Comparison of ENCODE assay signal across 8 cellular contexts in genomic region chr22:35381424-35381772, GRCh38. TPM values are rescaled to one million over a fixed set of nuclear protein-coding genes. Genes with fewer than 3 reads are reported as not detected.
DNase-seq lines count a peak whose midpoint lies in the region; ATAC-seq, FAIRE-seq and TF ChIP-seq lines count a peak whose summit lies in the region.

No MANE protein-coding gene starts in this region.

- peaks cover 25% of the 10 kb centered on the region for H3K4me1 Mint-ChIP-seq in stimulated activated naive CD8-positive, alpha-beta T cell treated with anti-CD3 and anti-CD28 coated beads, Interleukin-15, Interleukin-2, amounts not matched to agents 100 ng/mL and 50 ng/mL, for 24 hours (ENCODE audit: low read depth)

- ATAC-seq in stimulated activated naive CD8-positive, alpha-beta T cell treated with anti-CD3 and anti-CD28 coated beads, Interleukin-15, Interleukin-2, amounts not matched to agents 100 U/mL and 50 U/mL, for 24 hours = no peak
- ATAC-seq in HG02610 (IDR thresholded peaks at IDR 0.05; ENCODE audit: unreplicated experiment) = no peak

- no peak for TF ChIP-seq CTCF in choroid plexus epithelial cell (conservative IDR thresholded peaks at IDR 0.05; ENCODE audit: low read depth, low read length)

- H3K27me3 ChIP-seq in mucosa of rectum (ENCODE audit: control insufficient read depth in 2 of 2, insufficient read depth in 2 of 2, low read length in 2 of 2) = no peaks in the 10 kb centered on the region

- peak overlapping the region; percentile 81 to 87 for H3K27ac ChIP-seq in mucosa of rectum (ENCODE audit: low read depth in 2 of 2, low read length in 2 of 2)

- FAIRE-seq in frontal cortex (lab: Jason Lieb, UNC) = no peak

- H3K36me3 Mint-ChIP-seq in stimulated activated naive CD8-positive, alpha-beta T cell treated with anti-CD3 and anti-CD28 coated beads, Interleukin-15, Interleukin-2, amounts not matched to agents 100 ng/mL and 50 ng/mL, for 24 hours (ENCODE audit: low read depth) = no peaks in the 10 kb centered on the region

- peaks cover 7 to 15% of the 10 kb centered on the region in 2 donors for H3K36me3 ChIP-seq in mucosa of rectum (ENCODE audit: control insufficient read depth in 2 of 2, insufficient read depth in 2 of 2, low read length in 2 of 2)

- peak overlapping the region; percentile 58 for H3K27ac Mint-ChIP-seq in stimulated activated naive CD8-positive, alpha-beta T cell treated with anti-CD3 and anti-CD28 coated beads, Interleukin-15, Interleukin-2, amounts not matched to agents 100 ng/mL and 50 ng/mL, for 24 hours

- H3K9me3 ChIP-seq in mucosa of rectum (ENCODE audit: control insufficient read depth in 2 of 2, low read length in 2 of 2) = no peaks in the 10 kb centered on the region

- peak overlapping the region; percentile 81 for H3K4me3 ChIP-seq in choroid plexus epithelial cell (ENCODE audit: low read depth, low read length)
- peak overlapping the region; percentile 74 to 76 for H3K4me3 ChIP-seq in mucosa of rectum (ENCODE audit: low read length in 2 of 2)

- peaks cover 44 to 46% of the 10 kb centered on the region in 2 donors for H3K4me1 ChIP-seq in mucosa of rectum (ENCODE audit: control insufficient read depth in 2 of 2, insufficient read depth in 2 of 2, low read length in 2 of 2)

- DNase-seq in stimulated activated naive CD8-positive, alpha-beta T cell treated with anti-CD3 and anti-CD28 coated beads, Interleukin-15, Interleukin-2, amounts not matched to agents 100 U/mL and 50 U/mL, for 24 hours = no peak
- DNase-seq in choroid plexus epithelial cell (ENCODE audit: low read depth) (no peak), HT-29 (ENCODE audit: low spot score) (no peak), NCI-H526 (lab: John Stamatoyannopoulos, UW) (no peak), frontal cortex (ENCODE audit: low spot score in 2 of 2) (no peak)

- no peaks in the 10 kb centered on the region for H3K9me3 Mint-ChIP-seq in stimulated activated naive CD8-positive, alpha-beta T cell treated with anti-CD3 and anti-CD28 coated beads, Interleukin-15, Interleukin-2, amounts not matched to agents 100 ng/mL and 50 ng/mL, for 24 hours

- H3K9ac ChIP-seq in mucosa of rectum (ENCODE audit: low read depth in 1 of 2, low read length in 2 of 2) = peak overlapping the region; percentile 74 to 75

- peaks cover 24% of the 10 kb centered on the region for H3K27me3 Mint-ChIP-seq in stimulated activated naive CD8-positive, alpha-beta T cell treated with anti-CD3 and anti-CD28 coated beads, Interleukin-15, Interleukin-2, amounts not matched to agents 100 ng/mL and 50 ng/mL, for 24 hours

- H3K4me3 Mint-ChIP-seq in stimulated activated naive CD8-positive, alpha-beta T cell treated with anti-CD3 and anti-CD28 coated beads, Interleukin-15, Interleukin-2, amounts not matched to agents 100 ng/mL and 50 ng/mL, for 24 hours = peak overlapping the region; percentile 62

RNA-seq across cellular contexts. Expression of gene HMOX1, which starts 0.5 kb away (rescaled TPM):
- total RNA-seq in HT-29 (2014; rRNA removed; shearing (Covaris generic)) = 14.9 and 21.6 TPM in 2 replicates
- 2.9 TPM for total RNA-seq in frontal cortex

RNA-seq across cellular contexts. Expression of gene MCM5, which starts 18.5 kb away (rescaled TPM):
- 154 and 155 TPM in 2 replicates for total RNA-seq in HT-29 (2014; rRNA removed; shearing (Covaris generic))
- total RNA-seq in frontal cortex = 9.4 TPM

Comparison
In these comparisons a context has a peak if more than half of its experiments do, and no peak if none do; other contexts are left out.
1. RNA of gene MCM5, which starts 18.5 kb away (total RNA-seq): 154 to 155 TPM in HT-29; 9.4 TPM in frontal cortex (single experiment); every median in the first group is over 10 times any median in the second.